ENCODE assay signal across 8 cellular contexts in genomic region chr12:104790296-104791125, GRCh38.
DNase-seq lines count a peak whose midpoint lies in the region; ATAC-seq and TF ChIP-seq lines count a peak whose summit lies in the region.

No MANE protein-coding gene starts in this region.

- no peaks in the 10 kb centered on the region for H3K9me3 Mint-ChIP-seq in activated T-helper 2 cell treated with anti-CD3 and anti-CD28 coated beads, Interferon-gamma antibody, Interleukin-2, Interleukin-4, amounts not matched to agents 10 μg/mL and 5 μg/mL and 100 μg/mL, durations not matched to agents 14 hours and 24 hours and 36 hours

- no peak overlapping the region for H3K27ac ChIP-seq in spleen

- WGBS in spleen, 5 donors, result 52 to 72% (median 56%) methylated on average over 19 of the region's 19 CpGs

- ATAC-seq in left cardiac atrium, result peak in 1 of 2 donors; percentile 49
- ATAC-seq in HG02678 (IDR thresholded peaks at IDR 0.05; ENCODE audit: unreplicated experiment), result no peak

- H3K27ac Mint-ChIP-seq in activated T-helper 2 cell treated with anti-CD3 and anti-CD28 coated beads, Interferon-gamma antibody, Interleukin-2, Interleukin-4, amounts not matched to agents 10 μg/mL and 5 μg/mL and 100 μg/mL, durations not matched to agents 14 hours and 24 hours and 36 hours, result no peak overlapping the region

- TF ChIP-seq POLR2A in NB4 (IDR thresholded peaks at IDR 0.05; ENCODE audit: extremely low read depth, insufficient read length), result no peak
- no peak for TF ChIP-seq POLR2A in spleen (IDR thresholded peaks at IDR 0.05)

- TF ChIP-seq CTCF in GM10266 (IDR thresholded peaks at IDR 0.05; ENCODE audit: control insufficient read depth, insufficient read depth, low read depth, missing control alignments) (peak; percentile 68), NB4 (IDR thresholded peaks at IDR 0.05; ENCODE audit: low read depth, low read length) (peak; percentile 80), spleen (IDR thresholded peaks at IDR 0.05 in 8 of 11, conservative IDR thresholded peaks at IDR 0.05 in 3 of 11) (peak; percentile 26 to 79 (median 68))

- H3K4me3 ChIP-seq in NB4 (ENCODE audit: low read depth, low read length), result no peak overlapping the region
- H3K4me3 ChIP-seq in spleen, result peak overlapping the region in 1 of 8 donors; percentile 35

- no peaks in the 10 kb centered on the region for H3K27me3 ChIP-seq in spleen (replicated peaks in 1 of 7)

- H3K9me3 ChIP-seq in spleen, result no peaks in the 10 kb centered on the region

- peaks cover 0 to 14% (median 9%) of the 10 kb centered on the region in 6 donors for H3K4me1 ChIP-seq in spleen

- no peaks in the 10 kb centered on the region for H3K36me3 ChIP-seq in spleen

- no peaks in the 10 kb centered on the region for H3K36me3 Mint-ChIP-seq in activated T-helper 2 cell treated with anti-CD3 and anti-CD28 coated beads, Interferon-gamma antibody, Interleukin-2, Interleukin-4, amounts not matched to agents 10 μg/mL and 5 μg/mL and 100 μg/mL, durations not matched to agents 14 hours and 24 hours and 36 hours (ENCODE audit: low read depth)

- intact Hi-C loops in activated T-helper 2 cell treated with anti-CD3 and anti-CD28 coated beads, Interferon-gamma antibody, Interleukin-2, Interleukin-4, amounts not matched to agents 10 μg/mL and 5 μg/mL and 100 μg/mL, durations not matched to agents 14 hours and 24 hours and 36 hours (cut with micrococcal nuclease), result no loop called here
- intact Hi-C loops in left cardiac atrium (cut with DNase I) (loop anchor here in 1 of 2 donors (10.0 kb wide), 1 partner anchor 64 kb away; no protein-coding TSS in a partner anchor), spleen (cut with DNase I; ENCODE audit: low total_unique reads) (no loop called here)

- H3K27me3 Mint-ChIP-seq in activated T-helper 2 cell treated with anti-CD3 and anti-CD28 coated beads, Interferon-gamma antibody, Interleukin-2, Interleukin-4, amounts not matched to agents 10 μg/mL and 5 μg/mL and 100 μg/mL, durations not matched to agents 14 hours and 24 hours and 36 hours (ENCODE audit: low read depth), result peaks cover 11% of the 10 kb centered on the region

- peak overlapping the region; percentile 16 for H3K4me3 Mint-ChIP-seq in activated T-helper 2 cell treated with anti-CD3 and anti-CD28 coated beads, Interferon-gamma antibody, Interleukin-2, Interleukin-4, amounts not matched to agents 10 μg/mL and 5 μg/mL and 100 μg/mL, durations not matched to agents 14 hours and 24 hours and 36 hours (ENCODE audit: low read depth)

- DNase-seq in GM10266 (ENCODE audit: extremely low spot score) (peak; percentile 41), NB4 (ENCODE audit: low read depth) (peak; percentile 37), left cardiac atrium (peak; percentile 63), spleen (peak; percentile 85), DMS114 treated with DMSO at 0.1 percent for 48 hours (lab: John Stamatoyannopoulos, UW; ENCODE audit: unreplicated experiment) (no peak), middle frontal gyrus (ENCODE audit: extremely low spot score, low spot score) (no peak)
- peak; percentile 16 for DNase-seq in activated T-helper 2 cell treated with anti-CD3 and anti-CD28 coated beads, Interferon-gamma antibody, Interleukin-2, Interleukin-4, amounts not matched to agents 10 μg/mL and 5 μg/mL and 100 μg/mL, durations not matched to agents 14 hours and 24 hours and 36 hours (ENCODE audit: low spot score)

- H3K4me1 Mint-ChIP-seq in activated T-helper 2 cell treated with anti-CD3 and anti-CD28 coated beads, Interferon-gamma antibody, Interleukin-2, Interleukin-4, amounts not matched to agents 10 μg/mL and 5 μg/mL and 100 μg/mL, durations not matched to agents 14 hours and 24 hours and 36 hours (ENCODE audit: low read depth), result peaks cover 2% of the 10 kb centered on the region

Comparison
In these comparisons a context has a peak if more than half of its experiments do, and no peak if none do; other contexts are left out.
1. DNase-seq: peak in GM10266 (single experiment), NB4 (single experiment), activated T-helper 2 cell treated with anti-CD3 and anti-CD28 coated beads, Interferon-gamma antibody, Interleukin-2, Interleukin-4, amounts not matched to agents 10 μg/mL and 5 μg/mL and 100 μg/mL, durations not matched to agents 14 hours and 24 hours and 36 hours (single experiment), left cardiac atrium (single experiment) and spleen (single experiment); none in DMS114 treated with DMSO at 0.1 percent for 48 hours (single experiment) and middle frontal gyrus (single experiment).
2. Peak in every context shown above with its lines, with median percentiles within 50 percentile points of each other: CTCF ChIP-seq.